2 cellular contexts compared by ENCODE assay signal in the genomic region with DNA sequence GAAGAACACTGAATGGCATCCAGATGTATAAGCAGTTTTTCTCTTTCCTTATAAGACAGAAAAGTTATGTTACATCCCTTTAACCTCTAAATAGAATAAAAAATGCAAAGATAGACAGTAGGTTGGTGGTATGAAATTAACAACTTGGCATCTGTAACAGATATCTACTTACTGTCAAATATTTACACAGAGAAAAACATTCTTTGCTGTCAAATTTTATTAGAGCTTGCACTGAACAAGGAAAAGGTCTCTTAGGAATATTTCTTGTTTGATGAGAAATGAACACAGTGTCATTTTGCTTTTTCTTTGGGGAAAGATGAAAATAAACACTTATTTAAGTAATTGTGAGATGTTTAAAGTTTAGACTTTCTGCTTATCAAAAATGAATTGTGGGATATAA.
A peak's percentile ranks its signal among the peaks of the same experiment; 100 is the strongest.
TF ChIP-seq lines count a peak whose summit lies in the region.

No MANE protein-coding gene starts in this region.

TF ChIP-seq in SK-N-SH treated with all-trans-retinoic acid at 6 μM for 48 hours, 23 proteins besides CTCF, POLR2A, EP300 and RAD21:
- TF ChIP-seq, protein P1, sequence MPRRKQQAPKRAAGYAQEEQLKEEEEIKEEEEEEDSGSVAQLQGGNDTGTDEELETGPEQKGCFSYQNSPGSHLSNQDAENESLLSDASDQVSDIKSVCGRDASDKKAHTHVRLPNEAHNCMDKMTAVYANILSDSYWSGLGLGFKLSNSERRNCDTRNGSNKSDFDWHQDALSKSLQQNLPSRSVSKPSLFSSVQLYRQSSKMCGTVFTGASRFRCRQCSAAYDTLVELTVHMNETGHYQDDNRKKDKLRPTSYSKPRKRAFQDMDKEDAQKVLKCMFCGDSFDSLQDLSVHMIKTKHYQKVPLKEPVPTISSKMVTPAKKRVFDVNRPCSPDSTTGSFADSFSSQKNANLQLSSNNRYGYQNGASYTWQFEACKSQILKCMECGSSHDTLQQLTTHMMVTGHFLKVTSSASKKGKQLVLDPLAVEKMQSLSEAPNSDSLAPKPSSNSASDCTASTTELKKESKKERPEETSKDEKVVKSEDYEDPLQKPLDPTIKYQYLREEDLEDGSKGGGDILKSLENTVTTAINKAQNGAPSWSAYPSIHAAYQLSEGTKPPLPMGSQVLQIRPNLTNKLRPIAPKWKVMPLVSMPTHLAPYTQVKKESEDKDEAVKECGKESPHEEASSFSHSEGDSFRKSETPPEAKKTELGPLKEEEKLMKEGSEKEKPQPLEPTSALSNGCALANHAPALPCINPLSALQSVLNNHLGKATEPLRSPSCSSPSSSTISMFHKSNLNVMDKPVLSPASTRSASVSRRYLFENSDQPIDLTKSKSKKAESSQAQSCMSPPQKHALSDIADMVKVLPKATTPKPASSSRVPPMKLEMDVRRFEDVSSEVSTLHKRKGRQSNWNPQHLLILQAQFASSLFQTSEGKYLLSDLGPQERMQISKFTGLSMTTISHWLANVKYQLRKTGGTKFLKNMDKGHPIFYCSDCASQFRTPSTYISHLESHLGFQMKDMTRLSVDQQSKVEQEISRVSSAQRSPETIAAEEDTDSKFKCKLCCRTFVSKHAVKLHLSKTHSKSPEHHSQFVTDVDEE (CRISPR knock-in tag; IDR thresholded peaks at IDR 0.05): no peak
- TF ChIP-seq ISL1 (CRISPR knock-in tag; IDR thresholded peaks at IDR 0.05): peak; percentile 43
- TF ChIP-seq, protein P2, sequence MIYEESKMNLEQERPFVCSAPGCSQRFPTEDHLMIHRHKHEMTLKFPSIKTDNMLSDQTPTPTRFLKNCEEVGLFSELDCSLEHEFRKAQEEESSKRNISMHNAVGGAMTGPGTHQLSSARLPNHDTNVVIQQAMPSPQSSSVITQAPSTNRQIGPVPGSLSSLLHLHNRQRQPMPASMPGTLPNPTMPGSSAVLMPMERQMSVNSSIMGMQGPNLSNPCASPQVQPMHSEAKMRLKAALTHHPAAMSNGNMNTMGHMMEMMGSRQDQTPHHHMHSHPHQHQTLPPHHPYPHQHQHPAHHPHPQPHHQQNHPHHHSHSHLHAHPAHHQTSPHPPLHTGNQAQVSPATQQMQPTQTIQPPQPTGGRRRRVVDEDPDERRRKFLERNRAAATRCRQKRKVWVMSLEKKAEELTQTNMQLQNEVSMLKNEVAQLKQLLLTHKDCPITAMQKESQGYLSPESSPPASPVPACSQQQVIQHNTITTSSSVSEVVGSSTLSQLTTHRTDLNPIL (CRISPR knock-in tag; IDR thresholded peaks at IDR 0.05; ENCODE audit: low read depth): no peak
- TF ChIP-seq, protein P3, sequence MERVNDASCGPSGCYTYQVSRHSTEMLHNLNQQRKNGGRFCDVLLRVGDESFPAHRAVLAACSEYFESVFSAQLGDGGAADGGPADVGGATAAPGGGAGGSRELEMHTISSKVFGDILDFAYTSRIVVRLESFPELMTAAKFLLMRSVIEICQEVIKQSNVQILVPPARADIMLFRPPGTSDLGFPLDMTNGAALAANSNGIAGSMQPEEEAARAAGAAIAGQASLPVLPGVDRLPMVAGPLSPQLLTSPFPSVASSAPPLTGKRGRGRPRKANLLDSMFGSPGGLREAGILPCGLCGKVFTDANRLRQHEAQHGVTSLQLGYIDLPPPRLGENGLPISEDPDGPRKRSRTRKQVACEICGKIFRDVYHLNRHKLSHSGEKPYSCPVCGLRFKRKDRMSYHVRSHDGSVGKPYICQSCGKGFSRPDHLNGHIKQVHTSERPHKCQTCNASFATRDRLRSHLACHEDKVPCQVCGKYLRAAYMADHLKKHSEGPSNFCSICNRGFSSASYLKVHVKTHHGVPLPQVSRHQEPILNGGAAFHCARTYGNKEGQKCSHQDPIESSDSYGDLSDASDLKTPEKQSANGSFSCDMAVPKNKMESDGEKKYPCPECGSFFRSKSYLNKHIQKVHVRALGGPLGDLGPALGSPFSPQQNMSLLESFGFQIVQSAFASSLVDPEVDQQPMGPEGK (CRISPR knock-in tag; IDR thresholded peaks at IDR 0.05; ENCODE audit: borderline replicate concordance): no peak
- TF ChIP-seq OSR1 (CRISPR knock-in tag; IDR thresholded peaks at IDR 0.05): no peak
- TF ChIP-seq PPARA (CRISPR knock-in tag; IDR thresholded peaks at IDR 0.05; ENCODE audit: borderline replicate concordance): no peak
- TF ChIP-seq, protein P4, sequence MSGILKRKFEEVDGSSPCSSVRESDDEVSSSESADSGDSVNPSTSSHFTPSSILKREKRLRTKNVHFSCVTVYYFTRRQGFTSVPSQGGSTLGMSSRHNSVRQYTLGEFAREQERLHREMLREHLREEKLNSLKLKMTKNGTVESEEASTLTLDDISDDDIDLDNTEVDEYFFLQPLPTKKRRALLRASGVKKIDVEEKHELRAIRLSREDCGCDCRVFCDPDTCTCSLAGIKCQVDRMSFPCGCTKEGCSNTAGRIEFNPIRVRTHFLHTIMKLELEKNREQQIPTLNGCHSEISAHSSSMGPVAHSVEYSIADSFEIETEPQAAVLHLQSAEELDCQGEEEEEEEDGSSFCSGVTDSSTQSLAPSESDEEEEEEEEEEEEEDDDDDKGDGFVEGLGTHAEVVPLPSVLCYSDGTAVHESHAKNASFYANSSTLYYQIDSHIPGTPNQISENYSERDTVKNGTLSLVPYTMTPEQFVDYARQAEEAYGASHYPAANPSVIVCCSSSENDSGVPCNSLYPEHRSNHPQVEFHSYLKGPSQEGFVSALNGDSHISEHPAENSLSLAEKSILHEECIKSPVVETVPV (CRISPR knock-in tag; IDR thresholded peaks at IDR 0.05): no peak

TF ChIP-seq in SK-N-SH, 30 proteins besides CTCF, POLR2A, EP300 and RAD21 (continued from another document):
- TF ChIP-seq, protein P5, sequence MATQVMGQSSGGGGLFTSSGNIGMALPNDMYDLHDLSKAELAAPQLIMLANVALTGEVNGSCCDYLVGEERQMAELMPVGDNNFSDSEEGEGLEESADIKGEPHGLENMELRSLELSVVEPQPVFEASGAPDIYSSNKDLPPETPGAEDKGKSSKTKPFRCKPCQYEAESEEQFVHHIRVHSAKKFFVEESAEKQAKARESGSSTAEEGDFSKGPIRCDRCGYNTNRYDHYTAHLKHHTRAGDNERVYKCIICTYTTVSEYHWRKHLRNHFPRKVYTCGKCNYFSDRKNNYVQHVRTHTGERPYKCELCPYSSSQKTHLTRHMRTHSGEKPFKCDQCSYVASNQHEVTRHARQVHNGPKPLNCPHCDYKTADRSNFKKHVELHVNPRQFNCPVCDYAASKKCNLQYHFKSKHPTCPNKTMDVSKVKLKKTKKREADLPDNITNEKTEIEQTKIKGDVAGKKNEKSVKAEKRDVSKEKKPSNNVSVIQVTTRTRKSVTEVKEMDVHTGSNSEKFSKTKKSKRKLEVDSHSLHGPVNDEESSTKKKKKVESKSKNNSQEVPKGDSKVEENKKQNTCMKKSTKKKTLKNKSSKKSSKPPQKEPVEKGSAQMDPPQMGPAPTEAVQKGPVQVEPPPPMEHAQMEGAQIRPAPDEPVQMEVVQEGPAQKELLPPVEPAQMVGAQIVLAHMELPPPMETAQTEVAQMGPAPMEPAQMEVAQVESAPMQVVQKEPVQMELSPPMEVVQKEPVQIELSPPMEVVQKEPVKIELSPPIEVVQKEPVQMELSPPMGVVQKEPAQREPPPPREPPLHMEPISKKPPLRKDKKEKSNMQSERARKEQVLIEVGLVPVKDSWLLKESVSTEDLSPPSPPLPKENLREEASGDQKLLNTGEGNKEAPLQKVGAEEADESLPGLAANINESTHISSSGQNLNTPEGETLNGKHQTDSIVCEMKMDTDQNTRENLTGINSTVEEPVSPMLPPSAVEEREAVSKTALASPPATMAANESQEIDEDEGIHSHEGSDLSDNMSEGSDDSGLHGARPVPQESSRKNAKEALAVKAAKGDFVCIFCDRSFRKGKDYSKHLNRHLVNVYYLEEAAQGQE (IDR thresholded peaks at IDR 0.05; ENCODE audit: low read depth, low read length): no peak
- no peak for TF ChIP-seq RCOR1 (IDR thresholded peaks at IDR 0.05; ENCODE audit: low read length)
- no peak for TF ChIP-seq ELF1 (IDR thresholded peaks at IDR 0.05)
- TF ChIP-seq, protein P6, sequence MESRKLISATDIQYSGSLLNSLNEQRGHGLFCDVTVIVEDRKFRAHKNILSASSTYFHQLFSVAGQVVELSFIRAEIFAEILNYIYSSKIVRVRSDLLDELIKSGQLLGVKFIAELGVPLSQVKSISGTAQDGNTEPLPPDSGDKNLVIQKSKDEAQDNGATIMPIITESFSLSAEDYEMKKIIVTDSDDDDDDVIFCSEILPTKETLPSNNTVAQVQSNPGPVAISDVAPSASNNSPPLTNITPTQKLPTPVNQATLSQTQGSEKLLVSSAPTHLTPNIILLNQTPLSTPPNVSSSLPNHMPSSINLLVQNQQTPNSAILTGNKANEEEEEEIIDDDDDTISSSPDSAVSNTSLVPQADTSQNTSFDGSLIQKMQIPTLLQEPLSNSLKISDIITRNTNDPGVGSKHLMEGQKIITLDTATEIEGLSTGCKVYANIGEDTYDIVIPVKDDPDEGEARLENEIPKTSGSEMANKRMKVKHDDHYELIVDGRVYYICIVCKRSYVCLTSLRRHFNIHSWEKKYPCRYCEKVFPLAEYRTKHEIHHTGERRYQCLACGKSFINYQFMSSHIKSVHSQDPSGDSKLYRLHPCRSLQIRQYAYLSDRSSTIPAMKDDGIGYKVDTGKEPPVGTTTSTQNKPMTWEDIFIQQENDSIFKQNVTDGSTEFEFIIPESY (IDR thresholded peaks at IDR 0.05; ENCODE audit: borderline replicate concordance, low read depth): no peak
- TF ChIP-seq POLR2AphosphoS5 (IDR thresholded peaks at IDR 0.05; ENCODE audit: low read depth, low read length): no peak
- TF ChIP-seq NFIC (IDR thresholded peaks at IDR 0.05; ENCODE audit: borderline replicate concordance): no peak
- no peak for TF ChIP-seq FOXJ3 (CRISPR knock-in tag; IDR thresholded peaks at IDR 0.05)
- TF ChIP-seq RFX5 (IDR thresholded peaks at IDR 0.05; ENCODE audit: low read length): no peak
TF ChIP-seq in SK-N-SH: peak in this region for 0.
